ENCODE assay signal across 12 cellular contexts in the genomic region with DNA sequence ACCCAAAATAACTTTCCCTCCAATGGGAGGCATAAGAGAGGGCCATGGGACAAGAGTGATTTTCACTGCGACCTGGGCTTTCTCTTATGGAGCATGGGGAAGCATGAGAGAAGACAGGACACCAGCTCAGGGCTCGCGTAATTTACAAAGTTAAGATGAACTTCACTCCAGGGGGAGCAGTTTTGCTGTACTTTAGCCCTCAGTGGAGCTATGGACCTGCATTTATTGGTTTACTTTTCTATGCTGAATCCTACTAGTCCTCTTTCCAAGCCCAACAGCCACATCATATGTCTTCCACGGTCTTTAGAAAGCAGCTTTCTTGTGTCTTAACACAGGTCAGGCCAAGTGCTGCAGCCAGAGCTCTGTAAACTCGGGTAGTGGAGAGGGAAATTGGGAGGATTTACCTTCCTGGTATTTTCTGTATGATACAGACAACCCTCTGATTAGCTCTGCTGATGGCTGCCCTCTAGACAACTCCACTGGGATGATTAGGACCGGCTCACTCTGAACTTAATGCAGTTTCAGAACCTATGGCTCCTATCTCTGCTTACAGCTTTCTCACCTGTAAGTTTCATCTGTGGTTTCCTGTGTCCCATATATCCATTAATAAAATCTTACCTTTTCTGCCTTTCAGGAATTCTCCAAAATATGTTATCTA.
DNase-seq lines count a peak whose midpoint lies in the region; ATAC-seq and TF ChIP-seq lines count a peak whose summit lies in the region.
"Had no signal": no experiment of that assay in that cellular context is flagged by ENCODE, and none has a peak within 500 bp of the region (broad histone marks: within the 10 kb centered on the region; RNA-seq: fewer than 3 reads in every experiment).

No MANE protein-coding gene starts in this region.

- no peak overlapping the region for H3K27ac ChIP-seq in Panc1 (ENCODE audit: low read length)
- H3K27ac ChIP-seq: upper lobe of right lung had no signal

- H3K27me3 ChIP-seq in Panc1 (ENCODE audit: control insufficient read depth, insufficient read depth, low read length), result no peaks in the 10 kb centered on the region
- H3K27me3 ChIP-seq: upper lobe of right lung had no signal

- no peaks in the 10 kb centered on the region for H3K9me3 ChIP-seq in Panc1 (ENCODE audit: control insufficient read depth, insufficient read depth, low read depth, low read length)
- H3K9me3 ChIP-seq: upper lobe of right lung had no signal

- no peaks in the 10 kb centered on the region for H3K4me1 ChIP-seq in Panc1 (ENCODE audit: control insufficient read depth, insufficient read depth, low read length)
- H3K4me1 ChIP-seq: upper lobe of right lung had no signal

- BruUV-seq in Panc1 (replicated peaks; lab: Mats Ljungman, UMichigan), result no TSS peak

- H3K4me3 ChIP-seq in Panc1 (ENCODE audit: low read depth in 2 of 2, low read length in 2 of 2) (no peak overlapping the region), fibroblast of the aortic adventitia (ENCODE audit: low read depth, low read length) (no peak overlapping the region)
- H3K4me3 ChIP-seq: upper lobe of right lung had no signal

- no peaks in the 10 kb centered on the region for H3K36me3 ChIP-seq in Panc1 (ENCODE audit: control insufficient read depth, insufficient read depth, low read length)
- H3K36me3 ChIP-seq: upper lobe of right lung had no signal

- DNase-seq in NCI-H748 (lab: John Stamatoyannopoulos, UW; ENCODE audit: unreplicated experiment) (peak; percentile 7), NCI-H748 treated with DMSO at 0.1 percent for 48 hours (lab: John Stamatoyannopoulos, UW) (no peak), Panc1 (ENCODE audit: low read depth, low spot score) (no peak), fibroblast of the aortic adventitia (ENCODE audit: low read depth) (peak; percentile 18), retina (peak; percentile 17), NCI-H1092 (lab: John Stamatoyannopoulos, UW) (no peak)
- DNase-seq: hippocampal formation, NCI-H1417 treated with DMSO at 0.1 percent for 48 hours, Right ventricle myocardium superior, upper lobe of right lung had no signal

- CTCF ChIA-PET in Panc1 (lab: Charles Lee), result interaction anchor here (0.6 kb wide), 1 partner anchor 47 kb away, joined by 3 read pairs; no protein-coding TSS in a partner anchor

- 0 out of 2 replicates have a peak, but pooled peaks have one; percentile 19 for TF ChIP-seq CTCF in Panc1 (IDR thresholded peaks at IDR 0.05)
- no peak for TF ChIP-seq CTCF in fibroblast of the aortic adventitia (IDR thresholded peaks at IDR 0.05; ENCODE audit: insufficient read depth, low read length)

- in situ Hi-C loops in Panc1 (cut with HindIII; ENCODE audit: low pct_unique_long_range_greater_than_20kb, low sequenced_read_pairs), result no loop called here

- intact Hi-C loops in Panc1 (cut with micrococcal nuclease; ENCODE audit: unreplicated experiment), result no loop called here

- ATAC-seq in Panc1, result no peak
- no peak for ATAC-seq in GM18868 (IDR thresholded peaks at IDR 0.05; ENCODE audit: unreplicated experiment)
- no peak for ATAC-seq in HG02852 (IDR thresholded peaks at IDR 0.05; ENCODE audit: unreplicated experiment)
- ATAC-seq: upper lobe of right lung had no signal

- POLR2A ChIA-PET in Panc1 (lab: Charles Lee), result no interaction called here

Comparison
In these comparisons a context has a peak if more than half of its experiments do, and no peak if none do; other contexts are left out.
1. DNase-seq: peak in NCI-H748 (single experiment), fibroblast of the aortic adventitia (single experiment) and retina (single experiment); none in NCI-H748 treated with DMSO at 0.1 percent for 48 hours (single experiment), Panc1 (single experiment) and NCI-H1092 (single experiment).